In genomic region chr5:154896562-154896919, GRCh38 we compare ENCODE assay signal across 12 cellular contexts. TPM values are rescaled to one million over a fixed set of nuclear protein-coding genes. Genes with fewer than 3 reads are reported as not detected.
A peak's percentile ranks its signal among the peaks of the same experiment; 100 is the strongest.
DNase-seq lines count a peak whose midpoint lies in the region; ATAC-seq and TF ChIP-seq lines count a peak whose summit lies in the region.
"Had no signal": no experiment of that assay in that cellular context is flagged by ENCODE, and none has a peak within 500 bp of the region (broad histone marks: within the 10 kb centered on the region; RNA-seq: fewer than 3 reads in every experiment).

No MANE protein-coding gene starts in this region.

- H3K4me3 Mint-ChIP-seq in endodermal cell, result no peak overlapping the region
- H3K4me3 Mint-ChIP-seq: CD4-positive, alpha-beta T cell; H9 had no signal

- H3K9me3 ChIP-seq in endodermal cell (ENCODE audit: control insufficient read depth, low read length), result no peaks in the 10 kb centered on the region
- H3K9me3 ChIP-seq in mucosa of descending colon, result no peaks in the 10 kb centered on the region
- no peaks in the 10 kb centered on the region for H3K9me3 ChIP-seq in suprapubic skin
- H3K9me3 ChIP-seq: Caco-2 had no signal

- H3K4me1 ChIP-seq in endodermal cell (ENCODE audit: control insufficient read depth, insufficient read depth, low read length) (no peaks in the 10 kb centered on the region), mucosa of descending colon (ENCODE audit: low read depth) (no peaks in the 10 kb centered on the region), suprapubic skin (peaks cover 8% of the 10 kb centered on the region)
- H3K4me1 ChIP-seq: Caco-2 had no signal

- no peaks in the 10 kb centered on the region for H3K9me3 Mint-ChIP-seq in endodermal cell
- H3K9me3 Mint-ChIP-seq: CD4-positive, alpha-beta T cell; H9 had no signal

- H3K27me3 Mint-ChIP-seq in endodermal cell (ENCODE audit: insufficient read depth), result no peaks in the 10 kb centered on the region
- H3K27me3 Mint-ChIP-seq: CD4-positive, alpha-beta T cell had no signal

- no peak for TF ChIP-seq POLR2A in suprapubic skin (IDR thresholded peaks at IDR 0.05)

- H3K27ac Mint-ChIP-seq in endodermal cell, result peak overlapping the region; percentile 55
- H3K27ac Mint-ChIP-seq: CD4-positive, alpha-beta T cell had no signal

- H3K27me3 ChIP-seq in endodermal cell (ENCODE audit: control insufficient read depth, insufficient read depth, low read length, poor library complexity, severe bottlenecking) (no peaks in the 10 kb centered on the region), suprapubic skin (no peaks in the 10 kb centered on the region)

- intact Hi-C loops in mucosa of descending colon (cut with DNase I, micrococcal nuclease), result no loop called here

- no peak overlapping the region for H3K9ac ChIP-seq in endodermal cell (ENCODE audit: extremely low read depth, low read length, poor library complexity, severe bottlenecking)

- TF ChIP-seq CTCF in endodermal cell (conservative IDR thresholded peaks at IDR 0.05) (no peak), mucosa of descending colon (IDR thresholded peaks at IDR 0.05) (no peak), suprapubic skin (IDR thresholded peaks at IDR 0.05) (no peak)

- H3K36me3 Mint-ChIP-seq in endodermal cell (ENCODE audit: low read depth), result peaks cover 80% of the 10 kb centered on the region

- DNase-seq in endodermal cell, result no peak
- no peak for DNase-seq in mucosa of descending colon
- DNase-seq in suprapubic skin (ENCODE audit: low spot score in 2 of 2), result no peak
- no peak for DNase-seq in globus pallidus (ENCODE audit: low spot score)
- DNase-seq: ACHN; Caco-2; CD4-positive, alpha-beta T cell; H9 had no signal

- peaks cover 17% of the 10 kb centered on the region for H3K4me1 Mint-ChIP-seq in endodermal cell
- H3K4me1 Mint-ChIP-seq: H9 had no signal

- H3K27ac ChIP-seq in angular gyrus (ENCODE audit: low read depth, low read length), result peak overlapping the region; percentile 24
- no peak overlapping the region for H3K27ac ChIP-seq in endodermal cell (ENCODE audit: low read depth, low read length)
- H3K27ac ChIP-seq in suprapubic skin, result peak overlapping the region; percentile 14
- H3K27ac ChIP-seq: C4-2B had no signal

- peak; percentile 44 for ATAC-seq in mucosa of descending colon
- ATAC-seq in HG03520 (IDR thresholded peaks at IDR 0.05; ENCODE audit: unreplicated experiment), result no peak
- ATAC-seq: HepG2 had no signal

- TF ChIP-seq EP300 in suprapubic skin (IDR thresholded peaks at IDR 0.05), result no peak

- no peak overlapping the region for H3K4me3 ChIP-seq in endodermal cell (ENCODE audit: low read length)
- no peak overlapping the region for H3K4me3 ChIP-seq in mucosa of descending colon
- no peak overlapping the region for H3K4me3 ChIP-seq in suprapubic skin

- H3K36me3 ChIP-seq in endodermal cell (ENCODE audit: control insufficient read depth, insufficient read depth, low read length), result peaks cover 94% of the 10 kb centered on the region
- peaks cover 3% of the 10 kb centered on the region for H3K36me3 ChIP-seq in mucosa of descending colon (ENCODE audit: low read depth)
- H3K36me3 ChIP-seq in suprapubic skin, result peaks cover 90% of the 10 kb centered on the region

RNA-seq across cellular contexts. Expression of gene CNOT8, which starts 38.1 kb away (rescaled TPM):
- total RNA-seq in endodermal cell, result 10 to 100 TPM; 44.6 to 48.8 TPM
- 71.1 TPM for polyA plus RNA-seq in endodermal cell (2013, experiment 1 of 2)
- 71.0 TPM for polyA plus RNA-seq in endodermal cell (2013, experiment 2 of 2)
- 10 to 100 TPM; 55.4 to 60.3 (median 58.9) TPM for total RNA-seq in mucosa of descending colon
- total RNA-seq in suprapubic skin, result 10 to 100 TPM; 55.3 to 83.5 (median 76.6) TPM

RNA-seq across cellular contexts. Expression of gene GEMIN5, which starts 41.5 kb away (rescaled TPM):
- 10 to 100 TPM; 25.6 to 26.4 TPM for total RNA-seq in endodermal cell
- 20.0 TPM for polyA plus RNA-seq in endodermal cell (2013, experiment 1 of 2)
- polyA plus RNA-seq in endodermal cell (2013, experiment 2 of 2), result 20.9 TPM
- 10 to 100 TPM in 1 of 3 donors, 1 to 10 TPM in 2; 6.8 to 15.5 (median 9.3) TPM for total RNA-seq in mucosa of descending colon
- 10 to 100 TPM; 14.7 to 26.8 (median 17.9) TPM for total RNA-seq in suprapubic skin

RNA-seq across cellular contexts. Expression of gene MRPL22, which starts 44.3 kb away (rescaled TPM):
- 10 to 100 TPM; 84.3 to 96.6 TPM for total RNA-seq in endodermal cell
- polyA plus RNA-seq in endodermal cell (2013, experiment 1 of 2), result 79.7 TPM
- 103 TPM for polyA plus RNA-seq in endodermal cell (2013, experiment 2 of 2)
- total RNA-seq in mucosa of descending colon, result 10 to 100 TPM; 30.0 to 50.9 (median 36.0) TPM
- total RNA-seq in suprapubic skin, result 10 to 100 TPM; 12.2 to 30.2 (median 21.7) TPM

RNA-seq across cellular contexts. Expression of gene FAXDC2, which starts 46.1 kb away (rescaled TPM):
- total RNA-seq in endodermal cell (1 to 10 TPM; 2.3 to 6.2 TPM), mucosa of descending colon (10 to 100 TPM; 18.1 to 55.9 (median 20.9) TPM), suprapubic skin (10 to 100 TPM; 27.1 to 62.1 (median 40.8) TPM)
- polyA plus RNA-seq in endodermal cell (2013, experiment 1 of 2), result 12.0 TPM
- polyA plus RNA-seq in endodermal cell (2013, experiment 2 of 2), result 10.4 TPM
- total RNA-seq: CD4-positive, alpha-beta T cell had no signal
